27 cellular contexts compared by ENCODE assay signal in genomic region chr2:98043101-98043500, GRCh38. TPM values are rescaled to one million over a fixed set of nuclear protein-coding genes. Genes with fewer than 3 reads are reported as not detected.
"Had no signal": no experiment of that assay in that cellular context is flagged by ENCODE, and none has a peak within 500 bp of the region (broad histone marks: within the 10 kb centered on the region; RNA-seq: fewer than 3 reads in every experiment).

No MANE protein-coding gene starts in this region.

- ATAC-seq: esophagus mucosa, gastrocnemius medialis, heart right ventricle, left cardiac atrium, left lung, left ventricle myocardium superior, lower lobe of right lung had no signal

- H3K27me3 ChIP-seq: gastrocnemius medialis had no signal

- DNase-seq: dermis blood vessel endothelial cell; dorsolateral prefrontal cortex; effector CD4-positive, alpha-beta T cell; effector memory CD4-positive, alpha-beta T cell; erythroblast; esophagus squamous epithelium; foreskin fibroblast; foreskin melanocyte; gastrocnemius medialis; glutamatergic neuron; head of caudate nucleus; heart right ventricle; hippocampal formation; left cardiac atrium; left lung; left ventricle myocardium superior; lower lobe of right lung; mesenchymal stem cell; midbrain had no signal

- H3K27ac ChIP-seq: coronary artery, dorsolateral prefrontal cortex, epithelial cell of prostate, esophagus squamous epithelium, gastrocnemius medialis, heart right ventricle, left lung, lower lobe of right lung had no signal

- H3K4me1 ChIP-seq: esophagus squamous epithelium, lower lobe of right lung had no signal

- H3K4me3 ChIP-seq: coronary artery, dorsolateral prefrontal cortex, esophagus squamous epithelium, gastrocnemius medialis, heart right ventricle, left lung, lower lobe of right lung had no signal

- H3K36me3 ChIP-seq: esophagus squamous epithelium, gastrocnemius medialis, heart right ventricle, left lung, lower lobe of right lung had no signal

RNA-seq across cellular contexts. Expression of gene VWA3B, which starts 43.9 kb away (rescaled TPM):
- total RNA-seq: dermis blood vessel endothelial cell, esophagus squamous epithelium, gastrocnemius medialis, glomerular endothelial cell, kidney epithelial cell, left ventricle myocardium superior, lung microvascular endothelial cell, mononuclear cell had no signal
- polyA plus RNA-seq: keratinocyte had no signal
